ENCODE assay signal across 19 cellular contexts in the genomic region with DNA sequence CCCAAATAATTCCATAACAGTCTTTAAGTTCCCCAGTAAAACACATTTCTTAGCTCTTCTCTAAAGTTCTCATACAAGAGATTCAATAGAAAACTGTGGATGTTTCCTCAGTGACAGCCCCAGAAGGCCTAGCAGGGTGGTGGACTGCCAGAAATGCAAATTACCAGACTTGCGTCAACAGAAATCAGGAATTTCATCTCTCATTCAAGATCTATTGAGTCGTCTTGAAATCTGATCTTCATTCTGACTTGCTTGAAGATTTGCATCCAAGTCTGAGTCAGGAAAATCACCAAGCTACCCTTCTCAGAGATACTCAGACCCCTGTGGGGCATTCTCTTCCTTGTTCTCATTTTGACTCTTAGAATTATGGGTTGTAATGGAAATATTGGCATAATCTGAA.
"Had no signal": no experiment of that assay in that cellular context is flagged by ENCODE, and none has a peak within 500 bp of the region (broad histone marks: within the 10 kb centered on the region; RNA-seq: fewer than 3 reads in every experiment).

No MANE protein-coding gene starts in this region.

- H3K36me3 Mint-ChIP-seq: activated CD4-positive, alpha-beta memory T cell treated with anti-CD3 and anti-CD28 coated beads for 36 hours; activated naive CD8-positive, alpha-beta T cell treated with anti-CD3 and anti-CD28 coated beads for 36 hours; naive thymus-derived CD8-positive, alpha-beta T cell; stimulated activated effector memory CD8-positive, alpha-beta T cell treated with anti-CD3 and anti-CD28 coated beads, Interleukin-12 subunit alpha, Interleukin-12 subunit beta, amount 100 ng/mL, for 72 hours had no signal

- H3K9me3 Mint-ChIP-seq: activated CD4-positive, alpha-beta memory T cell treated with anti-CD3 and anti-CD28 coated beads for 36 hours; activated T-helper 17 cell treated with anti-CD3 and anti-CD28 coated beads, Interleukin-2, amount 50 U/mL, for 72 hours; naive thymus-derived CD8-positive, alpha-beta T cell; stimulated activated effector memory CD8-positive, alpha-beta T cell treated with anti-CD3 and anti-CD28 coated beads, Interleukin-12 subunit alpha, Interleukin-12 subunit beta, amount 100 ng/mL, for 72 hours had no signal

- H3K36me3 ChIP-seq: breast epithelium, right lobe of liver, stomach, upper lobe of right lung had no signal

- H3K4me1 Mint-ChIP-seq: activated naive CD8-positive, alpha-beta T cell treated with anti-CD3 and anti-CD28 coated beads for 36 hours; activated T-helper 17 cell treated with anti-CD3 and anti-CD28 coated beads, Interleukin-2, amount 50 U/mL, for 72 hours; stimulated activated effector memory CD8-positive, alpha-beta T cell treated with anti-CD3 and anti-CD28 coated beads, Interleukin-12 subunit alpha, Interleukin-12 subunit beta, amount 100 ng/mL, for 72 hours had no signal

- H3K27me3 Mint-ChIP-seq: activated CD4-positive, alpha-beta memory T cell treated with anti-CD3 and anti-CD28 coated beads for 36 hours; activated naive CD8-positive, alpha-beta T cell treated with anti-CD3 and anti-CD28 coated beads for 36 hours; activated T-helper 17 cell treated with anti-CD3 and anti-CD28 coated beads, Interleukin-2, amount 50 U/mL, for 72 hours; T-helper 17 cell had no signal

- H3K4me3 ChIP-seq: breast epithelium, right lobe of liver, stomach, testis, upper lobe of right lung had no signal

- H3K27me3 ChIP-seq: right lobe of liver, stomach, testis, upper lobe of right lung had no signal

- H3K9me3 ChIP-seq: right lobe of liver, stomach, testis, upper lobe of right lung had no signal

- H3K27ac Mint-ChIP-seq: activated CD4-positive, alpha-beta memory T cell treated with anti-CD3 and anti-CD28 coated beads for 36 hours; activated naive CD8-positive, alpha-beta T cell treated with anti-CD3 and anti-CD28 coated beads for 36 hours; activated T-helper 17 cell treated with anti-CD3 and anti-CD28 coated beads, Interleukin-2, amount 50 U/mL, for 72 hours; naive thymus-derived CD8-positive, alpha-beta T cell; stimulated activated effector memory CD8-positive, alpha-beta T cell treated with anti-CD3 and anti-CD28 coated beads, Interleukin-12 subunit alpha, Interleukin-12 subunit beta, amount 100 ng/mL, for 72 hours; T-helper 17 cell had no signal

- DNase-seq: activated CD4-positive, alpha-beta memory T cell treated with anti-CD3 and anti-CD28 coated beads for 36 hours; activated naive CD4-positive, alpha-beta T cell; activated naive CD8-positive, alpha-beta T cell treated with anti-CD3 and anti-CD28 coated beads for 36 hours; activated T-cell treated with anti-CD3 and anti-CD28 coated beads for 4 hours; cerebellar nuclear complex; effector memory CD4-positive, alpha-beta T cell; left cardiac atrium; mesendoderm; naive thymus-derived CD8-positive, alpha-beta T cell; right lobe of liver; stimulated activated CD4-positive, alpha-beta T cell treated with anti-CD3 and anti-CD28 coated beads, Interleukin-4, amount 100 ng/mL, for 24 hours; stomach; T-helper 17 cell; upper lobe of right lung had no signal

- FAIRE-seq: endothelial cell of umbilical vein had no signal

- ATAC-seq: left cardiac atrium; naive thymus-derived CD8-positive, alpha-beta T cell; right lobe of liver; stimulated activated effector memory CD8-positive, alpha-beta T cell treated with anti-CD3 and anti-CD28 coated beads, Interleukin-12 subunit alpha, Interleukin-12 subunit beta, amount 100 ng/mL, for 72 hours; T-helper 17 cell; upper lobe of right lung had no signal

- H3K4me3 Mint-ChIP-seq: activated CD4-positive, alpha-beta memory T cell treated with anti-CD3 and anti-CD28 coated beads for 36 hours; activated naive CD8-positive, alpha-beta T cell treated with anti-CD3 and anti-CD28 coated beads for 36 hours; activated T-helper 17 cell treated with anti-CD3 and anti-CD28 coated beads, Interleukin-2, amount 50 U/mL, for 72 hours; naive thymus-derived CD8-positive, alpha-beta T cell; stimulated activated effector memory CD8-positive, alpha-beta T cell treated with anti-CD3 and anti-CD28 coated beads, Interleukin-12 subunit alpha, Interleukin-12 subunit beta, amount 100 ng/mL, for 72 hours; T-helper 17 cell had no signal

- H3K4me1 ChIP-seq: breast epithelium, right lobe of liver, stomach, testis, upper lobe of right lung had no signal

- H3K27ac ChIP-seq: breast epithelium, right lobe of liver, stomach, testis, upper lobe of right lung had no signal
